ENCODE assay signal across 9 cellular contexts in the genomic region with DNA sequence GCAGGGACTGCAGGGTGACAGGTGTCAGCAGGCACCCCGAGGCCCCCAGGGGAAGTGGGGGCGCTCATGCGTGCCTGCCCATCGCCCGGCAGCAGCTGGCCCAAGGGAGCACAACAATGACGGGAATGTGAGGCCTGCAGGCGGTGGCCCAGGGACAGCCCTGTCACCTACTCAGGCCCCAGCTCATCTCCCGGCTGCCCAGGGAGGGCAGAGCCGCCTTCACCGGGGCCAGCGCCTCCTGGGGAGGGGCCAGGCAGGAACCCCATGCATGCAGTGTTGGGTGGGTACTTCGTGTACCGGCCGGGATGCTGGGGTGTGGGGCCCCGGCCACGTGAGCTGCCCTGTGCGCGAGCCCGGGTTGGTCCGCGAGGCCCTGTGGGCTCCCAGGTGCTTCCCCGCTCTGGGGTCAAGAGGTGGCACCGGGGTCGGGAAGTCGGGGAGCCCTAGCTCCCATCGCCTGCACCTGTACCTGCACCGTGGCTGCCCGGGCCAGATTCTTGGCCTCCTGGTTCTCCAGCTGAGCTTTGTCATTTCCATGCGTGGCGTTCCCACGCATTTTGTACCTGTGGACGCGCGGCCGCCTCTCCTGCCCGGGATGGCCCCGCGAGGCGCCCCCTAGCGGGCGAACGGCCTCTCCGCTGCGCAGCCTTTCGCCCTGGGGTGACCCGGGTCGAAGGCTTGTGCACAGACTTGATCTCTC. TPM values are rescaled to one million over a fixed set of nuclear protein-coding genes. Genes with fewer than 3 reads are reported as not detected.
A peak's percentile ranks its signal among the peaks of the same experiment; 100 is the strongest.
DNase-seq lines count a peak whose midpoint lies in the region; ATAC-seq, FAIRE-seq and TF ChIP-seq lines count a peak whose summit lies in the region.
"Had no signal": no experiment of that assay in that cellular context is flagged by ENCODE, and none has a peak within 500 bp of the region (broad histone marks: within the 10 kb centered on the region; RNA-seq: fewer than 3 reads in every experiment).

No MANE protein-coding gene starts in this region.

- peak; percentile 61; the same call in 1 of the 2 replicates for TF ChIP-seq RAD21 in HepG2 (CRISPR knock-in tag; IDR thresholded peaks at IDR 0.05)

- H3K79me2 ChIP-seq in mammary epithelial cell (ENCODE audit: insufficient read depth, low read length) (no peaks in the 10 kb centered on the region), HepG2 (ENCODE audit: insufficient read depth, low read length) (no peaks in the 10 kb centered on the region)

- BruUV-seq in MCF 10A (replicated peaks; lab: Mats Ljungman, UMichigan), result no TSS peak
- no TSS peak for BruUV-seq in mammary epithelial cell (replicated peaks; lab: Mats Ljungman, UMichigan)
- BruUV-seq in HepG2 (replicated peaks; lab: Mats Ljungman, UMichigan), result no TSS peak

- no peaks in the 10 kb centered on the region for H3K36me3 Mint-ChIP-seq in MCF 10A (ENCODE audit: insufficient read depth, unreplicated experiment)

- H3K9ac ChIP-seq in mammary epithelial cell (ENCODE audit: insufficient read depth, low read length), result no peak overlapping the region
- H3K9ac ChIP-seq in HepG2 (ENCODE audit: insufficient read depth, low read depth, low read length), result peak overlapping the region; percentile 36; the same call in 1 of the 2 replicates

- H3K36me3 ChIP-seq in mammary epithelial cell (ENCODE audit: insufficient read depth, low read length), result no peaks in the 10 kb centered on the region
- no peaks in the 10 kb centered on the region for H3K36me3 ChIP-seq in HepG2 (replicated peaks in 1 of 2; ENCODE audit: control insufficient read depth in 1 of 2, insufficient read depth in 2 of 2, low read length in 2 of 2)
- no peaks in the 10 kb centered on the region for H3K36me3 ChIP-seq in upper lobe of right lung

- ATAC-seq in HepG2 (peak; percentile 36), upper lobe of right lung (no peak), HG03280 (IDR thresholded peaks at IDR 0.05; ENCODE audit: unreplicated experiment) (no peak), GM21723 (IDR thresholded peaks at IDR 0.05; ENCODE audit: unreplicated experiment) (no peak)

- H4K20me1 ChIP-seq in mammary epithelial cell (ENCODE audit: insufficient read depth, low read length) (no peaks in the 10 kb centered on the region), HepG2 (ENCODE audit: insufficient read depth, low read length) (no peaks in the 10 kb centered on the region)

- 73% methylated on average over 30 of the region's 47 CpGs for WGBS in mammary epithelial cell (ENCODE audit: low coverage, missing lambda C conversion rate)
- WGBS in HepG2 (ENCODE audit: low lambda C conversion rate), result 21% methylated on average over 19 of the region's 47 CpGs

- TF ChIP-seq POLR2A in HepG2 (IDR thresholded peaks at IDR 0.05; ENCODE audit: insufficient read depth in 1 of 2, low read depth in 2 of 2, low read length in 2 of 2), result no peak

- DNase-seq in MCF 10A (ENCODE audit: unreplicated experiment) (no peak), mammary epithelial cell (no peak), HepG2 (ENCODE audit: low spot score) (no peak), upper lobe of right lung (no peak), ecto neural progenitor cell (ENCODE audit: low spot score) (no peak)
- peak; percentile 29 for DNase-seq in activated naive CD4-positive, alpha-beta T cell treated with anti-CD3 and anti-CD28 coated beads, Interleukin-2, amount 50 U/mL, for 16 hours
- DNase-seq: Kasumi-1 had no signal

- no peaks in the 10 kb centered on the region for H3K27me3 Mint-ChIP-seq in MCF 10A (ENCODE audit: insufficient read depth, unreplicated experiment)

- H3K27me3 ChIP-seq in mammary epithelial cell (ENCODE audit: insufficient read depth, low read length) (no peaks in the 10 kb centered on the region), HepG2 (ENCODE audit: control insufficient read depth in 1 of 2, insufficient read depth in 2 of 2, low read length in 2 of 2) (peaks cover 10 to 50% of the 10 kb centered on the region in 2 experiments; a peak in 4 of 5 replicates), upper lobe of right lung (no peaks in the 10 kb centered on the region)

- H3K4me3 ChIP-seq in mammary epithelial cell (replicated peaks in 1 of 3; ENCODE audit: insufficient read depth in 1 of 3, low read depth in 2 of 3, low read length in 3 of 3), result no peak overlapping the region
- peak overlapping the region in 1 of 3 experiments; percentile 51; a peak in 1 of 6 replicates for H3K4me3 ChIP-seq in HepG2 (replicated peaks in 1 of 3; ENCODE audit: insufficient read depth in 1 of 3, low read depth in 2 of 3, low read length in 3 of 3)
- peak overlapping the region; percentile 23 for H3K4me3 ChIP-seq in upper lobe of right lung

- H3K27ac ChIP-seq in mammary epithelial cell (ENCODE audit: insufficient read depth, low read depth, low read length) (no peak overlapping the region), HepG2 (ENCODE audit: extremely low read length, insufficient read depth, low read length) (no peak overlapping the region), upper lobe of right lung (no peak overlapping the region)

- H3K9me3 Mint-ChIP-seq in MCF 10A (ENCODE audit: unreplicated experiment), result no peaks in the 10 kb centered on the region

- intact Hi-C loops in MCF 10A (cut with micrococcal nuclease) (loop anchor here (5.0 kb wide), 1 partner anchor 77 kb away; a partner anchor contains a TSS), mammary epithelial cell (cut with micrococcal nuclease) (no loop called here), HepG2 (cut with micrococcal nuclease; ENCODE audit: unreplicated experiment) (loop anchor here (1.0 to 5.0 kb wide), 2 partner anchors 216 to 282 kb away; a partner anchor contains a TSS), upper lobe of right lung (cut with DNase I) (no loop called here)

- CTCF ChIA-PET in MCF 10A (lab: Yijun Ruan, JAX) (no interaction called here), mammary epithelial cell (lab: Charles Lee; ENCODE audit: low non-redundant PET) (no interaction called here), HepG2 (lab: Yijun Ruan, JAX; ENCODE audit: low intra/inter-chr PET ratio, low total read pairs) (interaction anchor here (1.2 to 1.4 kb wide), 2 partner anchors 19 to 281 kb away, joined by 6 to 8 read pairs; no protein-coding TSS in a partner anchor)

- TF ChIP-seq EP300 in HepG2 (IDR thresholded peaks at IDR 0.05; ENCODE audit: low read depth in 2 of 2, low read length in 2 of 2) (no peak), HepG2 (CRISPR knock-in tag; IDR thresholded peaks at IDR 0.05; ENCODE audit: borderline replicate concordance) (no peak)

- dilution Hi-C loops in mammary epithelial cell (cut with HindIII; ENCODE audit: low sequenced_read_pairs), result no loop called here

- POLR2A ChIA-PET in MCF 10A (lab: Yijun Ruan, JAX), result no interaction called here
- POLR2A ChIA-PET in HepG2 (lab: Yijun Ruan, JAX), result no interaction called here

- H3K4me2 ChIP-seq in mammary epithelial cell (ENCODE audit: insufficient read depth, low read depth, low read length) (no peak overlapping the region), HepG2 (ENCODE audit: low read depth, low read length) (peak overlapping the region; percentile 62)

- FAIRE-seq in HepG2 (lab: Jason Lieb, UNC), result no peak

- peaks cover 26% of the 10 kb centered on the region for H3K4me1 Mint-ChIP-seq in MCF 10A (ENCODE audit: insufficient read depth, unreplicated experiment)

- H3K9me3 ChIP-seq in mammary epithelial cell (replicated peaks; ENCODE audit: insufficient read depth, low read length) (no peaks in the 10 kb centered on the region), HepG2 (ENCODE audit: low read length) (no peaks in the 10 kb centered on the region), upper lobe of right lung (no peaks in the 10 kb centered on the region)

- no peak overlapping the region for H3K27ac Mint-ChIP-seq in MCF 10A (ENCODE audit: low read depth, unreplicated experiment)

- in situ Hi-C loops in mammary epithelial cell (cut with MboI; ENCODE audit: low sequenced_read_pairs in 2 of 2), result no loop called here
- in situ Hi-C loops in HepG2 (cut with HindIII; ENCODE audit: extremely low pct_ligation_motif_present, low pct_unique_long_range_greater_than_20kb), result no loop called here

- TF ChIP-seq CTCF in MCF 10A (IDR thresholded peaks at IDR 0.05; ENCODE audit: unreplicated experiment), result peak; percentile 43
- TF ChIP-seq CTCF in mammary epithelial cell (conservative IDR thresholded peaks at IDR 0.05 in 1 of 2, IDR thresholded peaks at IDR 0.05 in 1 of 2; ENCODE audit: extremely low read depth in 1 of 2, insufficient read depth in 1 of 2, low read depth in 1 of 2, low read length in 2 of 2), result no peak
- peak; percentile 74 for TF ChIP-seq CTCF in HepG2 (CRISPR knock-in tag; IDR thresholded peaks at IDR 0.05)
- TF ChIP-seq CTCF in upper lobe of right lung (IDR thresholded peaks at IDR 0.05), result peak; percentile 45

- H3K4me1 ChIP-seq in mammary epithelial cell (ENCODE audit: insufficient read depth, low read length) (peaks cover 42% of the 10 kb centered on the region), HepG2 (ENCODE audit: insufficient read depth, low read length) (peaks cover 59% of the 10 kb centered on the region), upper lobe of right lung (peaks cover 5% of the 10 kb centered on the region)

- H2AFZ ChIP-seq in mammary epithelial cell (ENCODE audit: low read depth, low read length), result no peak overlapping the region
- no peak overlapping the region for H2AFZ ChIP-seq in HepG2 (ENCODE audit: low read length)

- H3K4me3 Mint-ChIP-seq in MCF 10A (ENCODE audit: unreplicated experiment), result no peak overlapping the region

RNA-seq across cellular contexts. Expression of a gene that starts 0.8 kb away (rescaled TPM):
- total RNA-seq in MCF 10A (2022) (0.27 and 0.35 TPM in 2 replicates), mammary epithelial cell (under 1 TPM; 0.24 to 0.83 TPM), HepG2 (2016; rRNA removed; fragmentation: Illumina TruSeq; extraction: Trizol) (not detected in 2 replicates), upper lobe of right lung (0.90 TPM)
- polyA plus RNA-seq in mammary epithelial cell (0.01 TPM), HepG2 (2011; rRNA removed) (0.05 and 0.07 TPM in 2 replicates)
- polyA minus RNA-seq in mammary epithelial cell, result not detected
- total RNA-seq in HepG2 (2016; cell fraction: cytosol; rRNA removed; fragmentation: Illumina TruSeq; extraction: Trizol; ENCODE audit: low read depth), result not detected in 2 replicates
- not detected in 2 replicates for total RNA-seq in HepG2 (2016; cell fraction: insoluble cytoplasmic fraction; rRNA removed; fragmentation: Illumina TruSeq; extraction: Trizol)
- not detected in 2 replicates for total RNA-seq in HepG2 (2016; cell fraction: membrane; rRNA removed; fragmentation: Illumina TruSeq; extraction: Trizol)
- total RNA-seq in HepG2 (2016; cell fraction: nucleus; rRNA removed; fragmentation: Illumina TruSeq; extraction: Trizol), result not detected in 2 replicates
- polyA plus RNA-seq in HepG2 (2011; cell fraction: cytosol; rRNA removed), result 0.03 and 0.05 TPM in 2 replicates
- 0.35 and 0.38 TPM in 2 replicates for polyA plus RNA-seq in HepG2 (2011; cell fraction: nucleus; rRNA removed)
- polyA plus RNA-seq in HepG2 (2012), result not detected in 2 replicates
- polyA plus RNA-seq in HepG2 (2016; cell fraction: cytosol; fragmentation: Illumina TruSeq; extraction: Trizol; ENCODE audit: low read depth), result not detected in 2 replicates
- polyA plus RNA-seq in HepG2 (2016; cell fraction: insoluble cytoplasmic fraction; fragmentation: Illumina TruSeq; extraction: Trizol; ENCODE audit: low read depth), result not detected in 2 replicates
- polyA plus RNA-seq in HepG2 (2016; cell fraction: membrane; fragmentation: Illumina TruSeq; extraction: Trizol; ENCODE audit: low read depth), result not detected in 2 replicates
- polyA plus RNA-seq in HepG2 (2016; cell fraction: nucleus; fragmentation: Illumina TruSeq; extraction: Trizol; ENCODE audit: insufficient read depth, low read depth), result not detected in 2 replicates
- 0.23 and 0.42 TPM in 2 replicates for polyA minus RNA-seq in HepG2 (2011; rRNA and poly(A)+ RNA removed; ENCODE audit: low replicate concordance)
- polyA minus RNA-seq in HepG2 (2011; cell fraction: cytosol; rRNA and poly(A)+ RNA removed), result not detected in 2 replicates
- 0.12 and 0.39 TPM in 2 replicates for polyA minus RNA-seq in HepG2 (2011; cell fraction: nucleus; rRNA and poly(A)+ RNA removed)

RNA-seq across cellular contexts. Expression of a gene that starts 19.5 kb away (rescaled TPM):
- total RNA-seq in MCF 10A (2022) (14.5 and 18.1 TPM in 2 replicates), mammary epithelial cell (1 to 10 TPM; 1.0 to 3.2 TPM), HepG2 (2016; rRNA removed; fragmentation: Illumina TruSeq; extraction: Trizol) (not detected in 2 replicates), upper lobe of right lung (not detected)
- polyA plus RNA-seq in mammary epithelial cell (0.60 TPM), HepG2 (2011; rRNA removed) (0.05 and 0.09 TPM in 2 replicates)
- polyA minus RNA-seq in mammary epithelial cell, result 10.0 TPM
- total RNA-seq in HepG2 (2016; cell fraction: cytosol; rRNA removed; fragmentation: Illumina TruSeq; extraction: Trizol; ENCODE audit: low read depth), result not detected in 2 replicates
- not detected in 2 replicates for total RNA-seq in HepG2 (2016; cell fraction: insoluble cytoplasmic fraction; rRNA removed; fragmentation: Illumina TruSeq; extraction: Trizol)
- not detected in 2 replicates for total RNA-seq in HepG2 (2016; cell fraction: membrane; rRNA removed; fragmentation: Illumina TruSeq; extraction: Trizol)
- total RNA-seq in HepG2 (2016; cell fraction: nucleus; rRNA removed; fragmentation: Illumina TruSeq; extraction: Trizol), result not detected in 2 replicates
- polyA plus RNA-seq in HepG2 (2011; cell fraction: cytosol; rRNA removed), result 0.06 TPM in 1 of 2 replicates, not detected in the other
- 0.05 and 0.31 TPM in 2 replicates for polyA plus RNA-seq in HepG2 (2011; cell fraction: nucleus; rRNA removed)
- 0.28 TPM in 1 of 2 replicates, not detected in the other for polyA plus RNA-seq in HepG2 (2012)
- not detected in 2 replicates for polyA plus RNA-seq in HepG2 (2016; cell fraction: cytosol; fragmentation: Illumina TruSeq; extraction: Trizol; ENCODE audit: low read depth)
- polyA plus RNA-seq in HepG2 (2016; cell fraction: insoluble cytoplasmic fraction; fragmentation: Illumina TruSeq; extraction: Trizol; ENCODE audit: low read depth), result not detected in 2 replicates
- not detected in 2 replicates for polyA plus RNA-seq in HepG2 (2016; cell fraction: membrane; fragmentation: Illumina TruSeq; extraction: Trizol; ENCODE audit: low read depth)
- polyA plus RNA-seq in HepG2 (2016; cell fraction: nucleus; fragmentation: Illumina TruSeq; extraction: Trizol; ENCODE audit: insufficient read depth, low read depth), result not detected in 2 replicates
- polyA minus RNA-seq in HepG2 (2011; rRNA and poly(A)+ RNA removed; ENCODE audit: low replicate concordance), result 0.22 and 1.4 TPM in 2 replicates
- polyA minus RNA-seq in HepG2 (2011; cell fraction: cytosol; rRNA and poly(A)+ RNA removed), result not detected in 2 replicates
- 0.13 TPM in 1 of 2 replicates, not detected in the other for polyA minus RNA-seq in HepG2 (2011; cell fraction: nucleus; rRNA and poly(A)+ RNA removed)

RNA-seq across cellular contexts. Expression of a gene that starts 39.2 kb away (rescaled TPM):
- total RNA-seq in MCF 10A (2022) (not detected in 2 replicates), mammary epithelial cell (under 1 TPM in 1 of 2 donors, not detected in 1; under 0.01 TPM), HepG2 (2016; rRNA removed; fragmentation: Illumina TruSeq; extraction: Trizol) (0.35 and 0.80 TPM in 2 replicates), upper lobe of right lung (0.35 TPM)
- polyA plus RNA-seq in mammary epithelial cell (not detected), HepG2 (2011; rRNA removed) (0.42 and 0.45 TPM in 2 replicates)
- polyA minus RNA-seq in mammary epithelial cell, result not detected
- 0.09 TPM in 1 of 2 replicates, not detected in the other for total RNA-seq in HepG2 (2016; cell fraction: cytosol; rRNA removed; fragmentation: Illumina TruSeq; extraction: Trizol; ENCODE audit: low read depth)
- 0.51 and 1.2 TPM in 2 replicates for total RNA-seq in HepG2 (2016; cell fraction: insoluble cytoplasmic fraction; rRNA removed; fragmentation: Illumina TruSeq; extraction: Trizol)
- total RNA-seq in HepG2 (2016; cell fraction: membrane; rRNA removed; fragmentation: Illumina TruSeq; extraction: Trizol), result 0.34 and 0.38 TPM in 2 replicates
- 0.47 and 0.62 TPM in 2 replicates for total RNA-seq in HepG2 (2016; cell fraction: nucleus; rRNA removed; fragmentation: Illumina TruSeq; extraction: Trizol)
- polyA plus RNA-seq in HepG2 (2011; cell fraction: cytosol; rRNA removed), result 0.29 and 0.58 TPM in 2 replicates
- 2.1 TPM in 2 replicates for polyA plus RNA-seq in HepG2 (2011; cell fraction: nucleus; rRNA removed)
- polyA plus RNA-seq in HepG2 (2012), result 0.66 and 0.68 TPM in 2 replicates
- polyA plus RNA-seq in HepG2 (2016; cell fraction: cytosol; fragmentation: Illumina TruSeq; extraction: Trizol; ENCODE audit: low read depth), result 0.03 and 0.12 TPM in 2 replicates
- 0.39 and 0.45 TPM in 2 replicates for polyA plus RNA-seq in HepG2 (2016; cell fraction: insoluble cytoplasmic fraction; fragmentation: Illumina TruSeq; extraction: Trizol; ENCODE audit: low read depth)
- polyA plus RNA-seq in HepG2 (2016; cell fraction: membrane; fragmentation: Illumina TruSeq; extraction: Trizol; ENCODE audit: low read depth), result 0.17 and 0.19 TPM in 2 replicates
- 0.68 and 1.8 TPM in 2 replicates for polyA plus RNA-seq in HepG2 (2016; cell fraction: nucleus; fragmentation: Illumina TruSeq; extraction: Trizol; ENCODE audit: insufficient read depth, low read depth)
- polyA minus RNA-seq in HepG2 (2011; rRNA and poly(A)+ RNA removed; ENCODE audit: low replicate concordance), result 0.05 and 1.2 TPM in 2 replicates
- polyA minus RNA-seq in HepG2 (2011; cell fraction: cytosol; rRNA and poly(A)+ RNA removed), result 0.40 and 0.53 TPM in 2 replicates
- 0.39 and 0.50 TPM in 2 replicates for polyA minus RNA-seq in HepG2 (2011; cell fraction: nucleus; rRNA and poly(A)+ RNA removed)

Comparison
In these comparisons a context has a peak if more than half of its experiments do, and no peak if none do; other contexts are left out.
1. CTCF ChIP-seq: peak in MCF 10A (single experiment), HepG2 (single experiment) and upper lobe of right lung (single experiment); none in mammary epithelial cell (0 of 2).
2. intact Hi-C loops: an anchor here in MCF 10A (5.0 kb wide) and HepG2 (1.0 to 5.0 kb wide); none called in mammary epithelial cell and upper lobe of right lung.